ENCODE assay signal across 37 cellular contexts in the genomic region with DNA sequence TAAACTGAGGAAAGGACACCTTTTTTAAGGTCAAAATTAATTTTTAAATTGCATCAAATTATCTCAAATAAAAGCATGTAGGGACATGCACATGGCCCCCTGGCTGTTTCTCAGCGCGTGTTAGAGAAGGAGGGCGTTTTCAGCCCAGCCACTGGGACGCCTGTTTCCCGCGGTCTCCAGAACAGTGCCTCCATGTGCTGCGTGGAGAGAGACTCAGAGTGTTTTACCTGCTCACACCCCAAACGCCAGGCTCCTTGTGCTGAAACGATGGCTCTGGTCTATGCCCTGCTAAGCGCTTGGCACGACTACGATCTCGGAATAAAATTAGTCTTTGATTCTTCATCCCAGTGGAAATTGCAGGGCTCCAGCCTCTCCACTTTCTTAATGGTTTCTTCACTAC. TPM values are rescaled to one million over a fixed set of nuclear protein-coding genes. Genes with fewer than 3 reads are reported as not detected.
"Had no signal": no experiment of that assay in that cellular context is flagged by ENCODE, and none has a peak within 500 bp of the region (broad histone marks: within the 10 kb centered on the region; RNA-seq: fewer than 3 reads in every experiment).

No MANE protein-coding gene starts in this region.

- H3K4me1 ChIP-seq: adrenal gland, body of pancreas, breast epithelium had no signal

- H3K9me3 ChIP-seq: adrenal gland had no signal

- ATAC-seq: activated CD8-positive, alpha-beta T cell treated with anti-CD3 and anti-CD28 coated beads for 36 hours; activated naive CD4-positive, alpha-beta T cell treated with anti-CD3 and anti-CD28 coated beads, Interleukin-2, amount 50 U/mL, for 72 hours; activated T-cell treated with anti-CD3 and anti-CD28 coated beads, Interleukin-2, amount 50 U/mL, for 4 hours; activated T-cell treated with anti-CD3 and anti-CD28 coated beads, Interleukin-2, amount 50 U/mL, for 72 hours; activated T-helper 17 cell treated with anti-CD3 and anti-CD28 coated beads, Interleukin-2, amount 50 U/mL, for 72 hours; body of pancreas had no signal

- H3K36me3 ChIP-seq: adrenal gland, brain microvascular endothelial cell, breast epithelium had no signal

- H3K4me3 ChIP-seq: adrenal gland, body of pancreas, breast epithelium had no signal

- H3K27me3 ChIP-seq: adrenal gland, body of pancreas, brain microvascular endothelial cell, breast epithelium had no signal

- DNase-seq: activated B cell treated with CpG ODN at 0.5 μM for 24 hours; activated CD4-positive, alpha-beta memory T cell treated with anti-CD3 and anti-CD28 coated beads for 36 hours; activated CD4-positive, alpha-beta T cell treated with anti-CD3 and anti-CD28 coated beads for 4 hours; activated CD4-positive, alpha-beta T cell treated with anti-CD3 and anti-CD28 coated beads, Interleukin-2, amount 10 ng/mL, durations not matched to agents 24 days and 14 days; activated CD4-positive, alpha-beta T cell treated with anti-CD3 and anti-CD28 coated beads, Interleukin-2, amount 50 U/mL, for 1 hour; activated CD4-positive, alpha-beta T cell treated with anti-CD3 and anti-CD28 coated beads, Interleukin-2, amount 50 U/mL, for 4 hours; activated CD4-positive, CD25-positive, alpha-beta regulatory T cell treated with anti-CD3 and anti-CD28 coated beads, Interleukin-2, amount 50 U/mL, for 72 hours; activated CD8-positive, alpha-beta memory T cell treated with anti-CD3 and anti-CD28 coated beads, Interleukin-2, amount 50 U/mL, for 4 hours; activated CD8-positive, alpha-beta T cell treated with anti-CD3 and anti-CD28 coated beads for 36 hours; activated effector memory CD4-positive, alpha-beta T cell treated with anti-CD3 and anti-CD28 coated beads, Interleukin-2, amount 50 U/mL, for 16 hours; activated gamma-delta T cell treated with Interleukin-2 at 50 U/mL for 16 hours; activated naive CD4-positive, alpha-beta T cell; activated naive CD4-positive, alpha-beta T cell treated with anti-CD3 and anti-CD28 coated beads for 36 hours; activated naive CD4-positive, alpha-beta T cell treated with anti-CD3 and anti-CD28 coated beads, Interleukin-2, amount 50 U/mL, for 16 hours; activated naive CD8-positive, alpha-beta T cell treated with anti-CD3 and anti-CD28 coated beads for 36 hours; activated T-cell treated with anti-CD3 and anti-CD28 coated beads for 4 hours; activated T-cell treated with anti-CD3 and anti-CD28 coated beads, Interleukin-2, amount 50 U/mL, for 1 hour; activated T-cell treated with anti-CD3 and anti-CD28 coated beads, Interleukin-2, amount 50 U/mL, for 4 hours; activated T-cell treated with anti-CD3 and anti-CD28 coated beads, Interleukin-2, amount 50 U/mL, for 72 hours; adrenal gland; amniotic stem cell; aorta; body of pancreas; brain microvascular endothelial cell; central memory CD4-positive, alpha-beta T cell; T-helper 1 cell; T-helper 2 cell; T-helper 9 cell had no signal

- H3K27ac ChIP-seq: adrenal gland, body of pancreas, brain microvascular endothelial cell, breast epithelium, VCaP had no signal

RNA-seq across cellular contexts. Expression of gene SPACA7, which starts 20.0 kb away (rescaled TPM):
- total RNA-seq: activated B cell treated with CpG ODN at 0.5 μM for 24 hours; activated CD4-positive, alpha-beta memory T cell treated with anti-CD3 and anti-CD28 coated beads for 36 hours; activated CD4-positive, alpha-beta T cell treated with anti-CD3 and anti-CD28 coated beads, Interleukin-2, amount 10 ng/mL, durations not matched to agents 24 days and 14 days; activated CD8-positive, alpha-beta memory T cell treated with anti-CD3 and anti-CD28 coated beads for 36 hours; activated CD8-positive, alpha-beta T cell treated with anti-CD3 and anti-CD28 coated beads for 36 hours; activated naive CD4-positive, alpha-beta T cell treated with anti-CD3 and anti-CD28 coated beads for 36 hours; activated naive CD4-positive, alpha-beta T cell treated with anti-CD3 and anti-CD28 coated beads, Interleukin-2, amount 50 U/mL, for 72 hours; activated naive CD8-positive, alpha-beta T cell treated with anti-CD3 and anti-CD28 coated beads for 36 hours; activated T-cell treated with anti-CD3 and anti-CD28 coated beads, Interleukin-2, amount 50 U/mL, for 4 hours; activated T-cell treated with anti-CD3 and anti-CD28 coated beads, Interleukin-2, amount 50 U/mL, for 72 hours; activated T-helper 1 cell treated with anti-CD3 and anti-CD28 coated beads, Interleukin-12 subunit alpha, Interleukin-12 subunit beta, Interleukin-2, Interleukin-4 antibody, amounts not matched to agents 30 ng/mL and 10 ng/mL and 1 ng/mL, durations not matched to agents 14 hours and 24 hours and 36 hours; activated T-helper 17 cell treated with anti-CD3 and anti-CD28 coated beads, Interleukin-2, amount 50 U/mL, for 72 hours; adrenal gland; astrocyte; body of pancreas; breast epithelium; cardiac septum; cerebellum had no signal
- polyA plus RNA-seq: adrenal gland, aorta had no signal
